ENCODE assay signal across 12 cellular contexts in the genomic region with DNA sequence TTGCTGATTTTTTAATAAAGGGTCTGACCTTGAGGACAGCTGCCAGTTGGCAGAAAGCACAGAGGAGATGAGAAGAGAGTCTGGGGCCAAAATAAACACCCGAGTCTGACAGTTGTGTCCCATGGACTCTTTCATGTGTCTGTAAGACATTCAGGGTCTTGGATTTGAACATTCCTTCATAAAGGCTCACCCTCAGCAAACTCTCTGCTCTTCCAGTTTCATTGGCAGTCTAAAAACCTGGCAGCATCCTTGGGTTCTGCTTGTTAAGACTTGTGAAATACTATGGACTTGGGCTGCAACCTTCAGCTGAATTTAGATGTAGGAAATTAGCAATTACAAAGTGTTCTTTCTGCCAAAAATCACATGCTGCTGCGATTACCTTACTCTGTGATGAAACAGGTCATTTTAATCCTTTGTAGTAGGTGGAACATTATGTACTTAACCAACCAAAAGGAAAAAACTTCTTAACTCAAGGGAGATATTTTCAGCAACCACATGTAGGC. TPM values are rescaled to one million over a fixed set of nuclear protein-coding genes. Genes with fewer than 3 reads are reported as not detected.
DNase-seq lines count a peak whose midpoint lies in the region; ATAC-seq and TF ChIP-seq lines count a peak whose summit lies in the region.
"Had no signal": no experiment of that assay in that cellular context is flagged by ENCODE, and none has a peak within 500 bp of the region (broad histone marks: within the 10 kb centered on the region; RNA-seq: fewer than 3 reads in every experiment).

No MANE protein-coding gene starts in this region.

- TF ChIP-seq EP300 in SK-N-SH (IDR thresholded peaks at IDR 0.05; ENCODE audit: borderline replicate concordance in 1 of 2, low read depth in 1 of 2, low read length in 1 of 2) = no peak

- no peak overlapping the region for H3K27ac ChIP-seq in A673 (ENCODE audit: low read depth, low read length, poor library complexity, severe bottlenecking)
- H3K27ac ChIP-seq in SK-N-SH (ENCODE audit: low read depth in 2 of 2, low read length in 1 of 2) = peak overlapping the region; percentile 10 to 87; a peak in 3 of 4 replicates

- DNase-seq in A673 (ENCODE audit: low spot score) = peak; percentile 12
- DNase-seq in SK-N-SH = no peak
- peak; percentile 91 for DNase-seq in fibroblast of peridontal ligament (ENCODE audit: extremely low read depth)
- DNase-seq in non-pigmented ciliary epithelial cell (ENCODE audit: low read depth) = peak; percentile 34
- no peak for DNase-seq in COR-L47 (lab: John Stamatoyannopoulos, UW)
- DNase-seq in HuH-7 (ENCODE audit: low spot score) = no peak
- DNase-seq in stimulated activated CD8-positive, alpha-beta memory T cell treated with anti-CD3 and anti-CD28 coated beads, Interleukin-4, amount 100 ng/mL, for 48 hours = no peak
- DNase-seq: activated CD4-positive, alpha-beta T cell treated with anti-CD3 and anti-CD28 coated beads, Interleukin-2, amount 10 ng/mL, durations not matched to agents 7 days and 5 days; foreskin melanocyte; NCI-H1930; SHP77 treated with DMSO at 0.1 percent for 48 hours had no signal

- H3K4me3 ChIP-seq in A673 (ENCODE audit: low read depth, low read length, poor library complexity, severe bottlenecking) (no peak overlapping the region), SK-N-SH (ENCODE audit: low read depth in 2 of 2, low read length in 1 of 2) (no peak overlapping the region)

- TF ChIP-seq CTCF in A673 (conservative IDR thresholded peaks at IDR 0.05; ENCODE audit: low read depth, low read length) (no peak), SK-N-SH (IDR thresholded peaks at IDR 0.05) (no peak)

- WGBS in SK-N-SH (ENCODE audit: low lambda C conversion rate) = 2% methylated on average over 2 of the region's 2 CpGs

- ATAC-seq in GM21526 (IDR thresholded peaks at IDR 0.05; ENCODE audit: low FRiP score, unreplicated experiment) = no peak

- H3K4me2 ChIP-seq in SK-N-SH = peak overlapping the region; percentile 23; the same call in 1 of the 2 replicates

- H3K9me3 ChIP-seq in A673 (ENCODE audit: low read depth, low read length, poor library complexity, severe bottlenecking) (no peaks in the 10 kb centered on the region), SK-N-SH (no peaks in the 10 kb centered on the region)

- CTCF ChIA-PET in A673 (lab: Charles Lee) = no interaction called here
- CTCF ChIA-PET in SK-N-SH (lab: Yijun Ruan, JAX) = interaction anchor here (0.8 to 2.3 kb wide), 2 partner anchors 33 to 149 kb away, joined by 3 to 9 read pairs; no protein-coding TSS in a partner anchor

- H3K36me3 ChIP-seq in A673 (ENCODE audit: insufficient read depth, low read length, poor library complexity, severe bottlenecking) (no peaks in the 10 kb centered on the region), SK-N-SH (replicated peaks in 1 of 2; ENCODE audit: control insufficient read depth in 1 of 2, insufficient read depth in 2 of 2, low read length in 1 of 2) (no peaks in the 10 kb centered on the region)

- POLR2A ChIA-PET in A673 (lab: Charles Lee; ENCODE audit: low non-redundant PET) = no interaction called here
- POLR2A ChIA-PET in SK-N-SH (lab: Yijun Ruan, JAX) = no interaction called here

- no peaks in the 10 kb centered on the region for H3F3A ChIP-seq in SK-N-SH (replicated peaks; ENCODE audit: insufficient read depth)

- H3K4me1 ChIP-seq in A673 (ENCODE audit: insufficient read depth, low read length, poor library complexity, severe bottlenecking) (no peaks in the 10 kb centered on the region), SK-N-SH (ENCODE audit: control insufficient read depth in 1 of 2, insufficient read depth in 2 of 2, low read depth in 1 of 2, low read length in 1 of 2) (peaks cover 0 to 22% of the 10 kb centered on the region in 2 experiments; a peak in 3 of 4 replicates)

- intact Hi-C loops in A673 (cut with micrococcal nuclease; ENCODE audit: unreplicated experiment) = loop anchor here (10.0 kb wide), 1 partner anchor 430 kb away; no protein-coding TSS in a partner anchor

- BruUV-seq in A673 (replicated peaks; lab: Mats Ljungman, UMichigan) = no TSS peak

- TF ChIP-seq RAD21 in SK-N-SH (IDR thresholded peaks at IDR 0.05; ENCODE audit: low read length) = no peak

- H4K20me1 ChIP-seq in SK-N-SH (ENCODE audit: insufficient read depth) = no peaks in the 10 kb centered on the region

- H3K9ac ChIP-seq in SK-N-SH = no peak overlapping the region

- H3K79me2 ChIP-seq in SK-N-SH (ENCODE audit: insufficient read depth) = no peaks in the 10 kb centered on the region

- H3K27me3 ChIP-seq in A673 (replicated peaks; ENCODE audit: insufficient read depth, low read depth, low read length, poor library complexity) (no peaks in the 10 kb centered on the region), SK-N-SH (ENCODE audit: insufficient read depth) (no peaks in the 10 kb centered on the region)

- no peaks in the 10 kb centered on the region for H3K9me2 ChIP-seq in SK-N-SH

- no peak overlapping the region for H2AFZ ChIP-seq in SK-N-SH (ENCODE audit: low read depth)

TF ChIP-seq in SK-N-SH, 30 proteins besides CTCF, POLR2A, EP300 and RAD21:
- TF ChIP-seq NFIC (IDR thresholded peaks at IDR 0.05; ENCODE audit: borderline replicate concordance) (0 out of 2 replicates have a peak, but pooled peaks have one; percentile 40), ELF1 (IDR thresholded peaks at IDR 0.05) (no peak), NRF1 (IDR thresholded peaks at IDR 0.05; ENCODE audit: low read depth, low read length) (no peak), TCF12 (IDR thresholded peaks at IDR 0.05) (peak; percentile 16; the same call in 1 of the 2 replicates), IRF3 (IDR thresholded peaks at IDR 0.05; ENCODE audit: low read depth, low read length) (no peak), MAX (IDR thresholded peaks at IDR 0.05; ENCODE audit: low read depth) (no peak)

RNA-seq across cellular contexts. Expression of gene LMNTD1, which starts 32.0 kb away (rescaled TPM):
- not detected in 2 replicates for total RNA-seq in A673 (2021)
- polyA plus RNA-seq in SK-N-SH (2012; rRNA removed) = 0.20 and 0.32 TPM in 2 replicates
- polyA plus RNA-seq in SK-N-SH (2012; cell fraction: cytosol; rRNA removed) = 0.67 and 0.68 TPM in 2 replicates
- polyA plus RNA-seq in SK-N-SH (2012; cell fraction: nucleus; rRNA removed) = 0.22 and 0.56 TPM in 2 replicates
- total RNA-seq: activated CD4-positive, alpha-beta T cell treated with anti-CD3 and anti-CD28 coated beads, Interleukin-2, amount 10 ng/mL, durations not matched to agents 7 days and 5 days had no signal

Comparison
In these comparisons a context has a peak if more than half of its experiments do, and no peak if none do; other contexts are left out.
1. DNase-seq: peak in A673 (single experiment), fibroblast of peridontal ligament (single experiment) and non-pigmented ciliary epithelial cell (single experiment); none in SK-N-SH (single experiment), COR-L47 (single experiment), HuH-7 (single experiment) and stimulated activated CD8-positive, alpha-beta memory T cell treated with anti-CD3 and anti-CD28 coated beads, Interleukin-4, amount 100 ng/mL, for 48 hours (single experiment).